11 cellular contexts compared by ENCODE assay signal in genomic region chr9:89419978-89420394, GRCh38.
DNase-seq lines count a peak whose midpoint lies in the region; ATAC-seq and TF ChIP-seq lines count a peak whose summit lies in the region.
"Had no signal": no experiment of that assay in that cellular context is flagged by ENCODE, and none has a peak within 500 bp of the region (broad histone marks: within the 10 kb centered on the region; RNA-seq: fewer than 3 reads in every experiment).

No MANE protein-coding gene starts in this region.

- H3K4me1 Mint-ChIP-seq in CD4-positive, alpha-beta T cell (ENCODE audit: low read depth) = peaks cover 99% of the 10 kb centered on the region
- H3K4me1 Mint-ChIP-seq in activated T-helper 2 cell treated with anti-CD3 and anti-CD28 coated beads, Interferon-gamma antibody, Interleukin-2, Interleukin-4, amounts not matched to agents 10 μg/mL and 5 μg/mL and 100 μg/mL, durations not matched to agents 14 hours and 24 hours and 36 hours (ENCODE audit: low read depth) = peaks cover 87% of the 10 kb centered on the region

- WGBS in smooth muscle cell (ENCODE audit: low lambda C conversion rate) = 82% methylated on average over 6 of the region's 6 CpGs

- H3K4me1 ChIP-seq in smooth muscle cell (ENCODE audit: low read depth) = no peaks in the 10 kb centered on the region

- CTCF ChIA-PET in CD4-positive, alpha-beta T cell (lab: Charles Lee) = interaction anchor here (1.9 to 3.1 kb wide), 3 partner anchors 9 to 128 kb away, joined by 7 to 17 read pairs (median 11); no protein-coding TSS in a partner anchor

- H3K27me3 ChIP-seq in CD4-positive, alpha-beta T cell (ENCODE audit: control insufficient read depth, insufficient read depth, low read length) = no peaks in the 10 kb centered on the region
- no peaks in the 10 kb centered on the region for H3K27me3 ChIP-seq in smooth muscle cell (ENCODE audit: low read depth)

- H3K79me2 ChIP-seq in smooth muscle cell (ENCODE audit: low read depth) = no peaks in the 10 kb centered on the region

- ATAC-seq in CD4-positive, alpha-beta T cell (ENCODE audit: poor library complexity) = peak; percentile 39
- no peak for ATAC-seq in HG03469 (IDR thresholded peaks at IDR 0.05; ENCODE audit: unreplicated experiment)
- no peak for ATAC-seq in HG03139 (IDR thresholded peaks at IDR 0.05; ENCODE audit: unreplicated experiment)
- ATAC-seq in left ventricle myocardium superior = no peak

- no peak for DNase-seq in CD4-positive, alpha-beta T cell
- DNase-seq in activated T-helper 2 cell treated with anti-CD3 and anti-CD28 coated beads, Interferon-gamma antibody, Interleukin-2, Interleukin-4, amounts not matched to agents 10 μg/mL and 5 μg/mL and 100 μg/mL, durations not matched to agents 14 hours and 24 hours and 36 hours (ENCODE audit: low spot score) = peak; percentile 46
- DNase-seq in smooth muscle cell (lab: John Stamatoyannopoulos, UW; ENCODE audit: unreplicated experiment) (no peak), DMS153 (lab: John Stamatoyannopoulos, UW) (no peak), left ventricle myocardium superior (no peak)
- DNase-seq: GF-D8, NCI-H526 treated with DMSO at 0.1 percent for 48 hours, SHP77 treated with DMSO at 0.1 percent for 48 hours had no signal

- H3K36me3 ChIP-seq in KOPT-K1 (ENCODE audit: insufficient read depth, low read length) (peaks cover 86% of the 10 kb centered on the region), smooth muscle cell (ENCODE audit: low read depth) (no peaks in the 10 kb centered on the region)

- no peak overlapping the region for H3K4me3 ChIP-seq in smooth muscle cell

- H3K4me3 Mint-ChIP-seq in CD4-positive, alpha-beta T cell = peak overlapping the region; percentile 89
- H3K4me3 Mint-ChIP-seq in activated T-helper 2 cell treated with anti-CD3 and anti-CD28 coated beads, Interferon-gamma antibody, Interleukin-2, Interleukin-4, amounts not matched to agents 10 μg/mL and 5 μg/mL and 100 μg/mL, durations not matched to agents 14 hours and 24 hours and 36 hours (ENCODE audit: low read depth) = peak overlapping the region; percentile 81

- intact Hi-C loops in CD4-positive, alpha-beta T cell (cut with DNase I, micrococcal nuclease) = loop anchor here in 1 of 2 experiments (1.0 kb wide), 1 partner anchor 11 kb away; no protein-coding TSS in a partner anchor
- intact Hi-C loops in activated T-helper 2 cell treated with anti-CD3 and anti-CD28 coated beads, Interferon-gamma antibody, Interleukin-2, Interleukin-4, amounts not matched to agents 10 μg/mL and 5 μg/mL and 100 μg/mL, durations not matched to agents 14 hours and 24 hours and 36 hours (cut with micrococcal nuclease) = loop anchor here (10.0 kb wide), 2 partner anchors 285 to 565 kb away; no protein-coding TSS in a partner anchor
- intact Hi-C loops in left ventricle myocardium superior (cut with micrococcal nuclease) = no loop called here

- no peak overlapping the region for H3K4me2 ChIP-seq in smooth muscle cell

- TF ChIP-seq CTCF in CD4-positive, alpha-beta T cell (IDR thresholded peaks at IDR 0.05) = no peak
- no peak for TF ChIP-seq CTCF in smooth muscle cell (IDR thresholded peaks at IDR 0.05; ENCODE audit: borderline replicate concordance, insufficient read depth, poor library complexity, severe bottlenecking)

- H3K9ac ChIP-seq in smooth muscle cell (ENCODE audit: low read depth) = no peak overlapping the region

- H2AFZ ChIP-seq in smooth muscle cell (ENCODE audit: low read depth) = no peak overlapping the region

- peak overlapping the region; percentile 96 for H3K27ac Mint-ChIP-seq in CD4-positive, alpha-beta T cell
- H3K27ac Mint-ChIP-seq in activated T-helper 2 cell treated with anti-CD3 and anti-CD28 coated beads, Interferon-gamma antibody, Interleukin-2, Interleukin-4, amounts not matched to agents 10 μg/mL and 5 μg/mL and 100 μg/mL, durations not matched to agents 14 hours and 24 hours and 36 hours = peak overlapping the region; percentile 90

- H3K9me3 Mint-ChIP-seq in CD4-positive, alpha-beta T cell = no peaks in the 10 kb centered on the region
- H3K9me3 Mint-ChIP-seq in activated T-helper 2 cell treated with anti-CD3 and anti-CD28 coated beads, Interferon-gamma antibody, Interleukin-2, Interleukin-4, amounts not matched to agents 10 μg/mL and 5 μg/mL and 100 μg/mL, durations not matched to agents 14 hours and 24 hours and 36 hours = peaks cover 5% of the 10 kb centered on the region

- H3K36me3 Mint-ChIP-seq in CD4-positive, alpha-beta T cell (ENCODE audit: low read depth) = peaks cover 79% of the 10 kb centered on the region
- H3K36me3 Mint-ChIP-seq in activated T-helper 2 cell treated with anti-CD3 and anti-CD28 coated beads, Interferon-gamma antibody, Interleukin-2, Interleukin-4, amounts not matched to agents 10 μg/mL and 5 μg/mL and 100 μg/mL, durations not matched to agents 14 hours and 24 hours and 36 hours (ENCODE audit: low read depth) = peaks cover 85% of the 10 kb centered on the region

- H3K27ac ChIP-seq in CD4-positive, alpha-beta T cell (ENCODE audit: low read depth, low read length) = peak overlapping the region; percentile 58
- H3K27ac ChIP-seq in KOPT-K1 (ENCODE audit: low read depth, low read length, poor library complexity, severe bottlenecking) (peak overlapping the region; percentile 23), smooth muscle cell (ENCODE audit: low read depth) (peak overlapping the region; percentile 60)

- H4K20me1 ChIP-seq in smooth muscle cell (ENCODE audit: low read depth) = no peaks in the 10 kb centered on the region

- no peaks in the 10 kb centered on the region for H3F3A ChIP-seq in smooth muscle cell (ENCODE audit: low read depth)

- H3K9me3 ChIP-seq in CD4-positive, alpha-beta T cell (ENCODE audit: control insufficient read depth, low read length) = no peaks in the 10 kb centered on the region
- H3K9me3 ChIP-seq in KOPT-K1 (ENCODE audit: insufficient read depth, low read length, poor library complexity, severe bottlenecking) (no peaks in the 10 kb centered on the region), smooth muscle cell (replicated peaks; ENCODE audit: low read depth) (no peaks in the 10 kb centered on the region)

- POLR2A ChIA-PET in CD4-positive, alpha-beta T cell (lab: Charles Lee) = interaction anchor here (0.9 to 2.5 kb wide), 5 partner anchors 20 to 70 kb away, joined by 3 to 8 read pairs (median 3); no protein-coding TSS in a partner anchor

- no peaks in the 10 kb centered on the region for H3K27me3 Mint-ChIP-seq in CD4-positive, alpha-beta T cell
- no peaks in the 10 kb centered on the region for H3K27me3 Mint-ChIP-seq in activated T-helper 2 cell treated with anti-CD3 and anti-CD28 coated beads, Interferon-gamma antibody, Interleukin-2, Interleukin-4, amounts not matched to agents 10 μg/mL and 5 μg/mL and 100 μg/mL, durations not matched to agents 14 hours and 24 hours and 36 hours (ENCODE audit: low read depth)
